ENCODE assay signal across 16 cellular contexts in the genomic region with DNA sequence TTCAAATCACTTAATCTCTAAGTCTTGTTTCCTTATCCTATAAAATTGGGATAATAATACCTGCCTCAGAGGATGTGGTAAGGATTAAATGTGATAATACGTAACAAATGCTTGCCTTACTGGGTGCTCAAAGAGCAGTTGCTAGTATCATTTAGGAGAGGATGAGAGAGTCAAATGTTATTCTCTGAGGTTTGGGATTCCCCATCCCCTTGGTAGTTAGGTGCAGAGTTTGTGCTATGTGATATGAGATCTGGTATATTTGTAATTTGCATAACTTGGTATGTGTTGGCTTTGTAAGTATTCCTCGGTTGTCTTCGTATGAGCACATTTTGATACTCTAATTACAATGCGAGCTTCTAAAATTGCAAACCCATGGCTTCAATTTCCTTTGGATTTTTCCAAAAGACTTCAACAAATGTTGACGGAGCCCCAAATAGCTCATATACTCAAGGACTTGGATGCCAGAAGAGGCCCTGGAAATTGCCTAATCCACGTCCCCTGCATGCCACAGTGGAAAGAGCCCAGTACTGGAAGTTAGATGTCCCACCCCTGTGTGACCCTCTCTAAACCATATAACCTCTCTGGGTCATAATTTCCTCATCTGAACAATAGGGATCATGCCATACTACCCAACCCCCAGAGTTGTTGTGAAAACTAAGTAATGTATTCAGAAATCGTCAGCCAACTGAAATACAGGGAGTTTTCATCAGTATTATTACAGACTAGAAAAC.
DNase-seq lines count a peak whose midpoint lies in the region; ATAC-seq, FAIRE-seq and TF ChIP-seq lines count a peak whose summit lies in the region.
"Had no signal": no experiment of that assay in that cellular context is flagged by ENCODE, and none has a peak within 500 bp of the region (broad histone marks: within the 10 kb centered on the region; RNA-seq: fewer than 3 reads in every experiment).

No MANE protein-coding gene starts in this region.

- DNase-seq in GM12892 (ENCODE audit: insufficient read length) (no peak), cardiac fibroblast (ENCODE audit: low read depth in 2 of 2) (peak; percentile 59 to 90), lung microvascular endothelial cell (ENCODE audit: low read depth in 2 of 2) (peak; percentile 71 to 90), hepatic stellate cell (ENCODE audit: low spot score) (no peak)
- DNase-seq in activated CD8-positive, alpha-beta memory T cell treated with anti-CD3 and anti-CD28 coated beads, Interleukin-2, amount 10 ng/mL, durations not matched to agents 7 days and 5 days: no peak
- DNase-seq: activated CD4-positive, alpha-beta T cell treated with anti-CD3 and anti-CD28 coated beads for 36 hours; effector memory CD4-positive, alpha-beta T cell; hypothalamus; mesendoderm; MM.1S; NCI-H2171; pancreas had no signal

- no peak overlapping the region for H3K27ac Mint-ChIP-seq in activated CD8-positive, alpha-beta memory T cell treated with anti-CD3 and anti-CD28 coated beads, Interleukin-2, amount 10 ng/mL, durations not matched to agents 7 days and 5 days
- H3K27ac Mint-ChIP-seq: activated CD4-positive, alpha-beta T cell treated with anti-CD3 and anti-CD28 coated beads for 36 hours had no signal

- TF ChIP-seq POLR2A in GM12892 (IDR thresholded peaks at IDR 0.05; ENCODE audit: low read depth, low read length): no peak

- H3K4me1 Mint-ChIP-seq in activated CD8-positive, alpha-beta memory T cell treated with anti-CD3 and anti-CD28 coated beads, Interleukin-2, amount 10 ng/mL, durations not matched to agents 7 days and 5 days: no peaks in the 10 kb centered on the region
- H3K4me1 Mint-ChIP-seq: activated CD4-positive, alpha-beta T cell treated with anti-CD3 and anti-CD28 coated beads for 36 hours had no signal

- CTCF ChIA-PET in activated CD8-positive, alpha-beta memory T cell treated with anti-CD3 and anti-CD28 coated beads, Interleukin-2, amount 10 ng/mL, durations not matched to agents 7 days and 5 days (lab: Charles Lee): no interaction called here

- FAIRE-seq in GM12892 (lab: Jason Lieb, UNC): peak; percentile 61
- FAIRE-seq: GM12891, pancreas had no signal

- no peak overlapping the region for H3K4me3 Mint-ChIP-seq in activated CD8-positive, alpha-beta memory T cell treated with anti-CD3 and anti-CD28 coated beads, Interleukin-2, amount 10 ng/mL, durations not matched to agents 7 days and 5 days
- H3K4me3 Mint-ChIP-seq: activated CD4-positive, alpha-beta T cell treated with anti-CD3 and anti-CD28 coated beads for 36 hours had no signal

- ATAC-seq in GM21529 (IDR thresholded peaks at IDR 0.05; ENCODE audit: unreplicated experiment) (peak; percentile 75), HG03139 (IDR thresholded peaks at IDR 0.05; ENCODE audit: unreplicated experiment) (no peak), HG03135 (IDR thresholded peaks at IDR 0.05; ENCODE audit: unreplicated experiment) (no peak)
- no peak for ATAC-seq in activated CD8-positive, alpha-beta memory T cell treated with anti-CD3 and anti-CD28 coated beads, Interleukin-2, amount 10 ng/mL, durations not matched to agents 7 days and 5 days
- ATAC-seq: activated CD4-positive, alpha-beta T cell treated with anti-CD3 and anti-CD28 coated beads for 36 hours had no signal

- no peaks in the 10 kb centered on the region for H3K36me3 Mint-ChIP-seq in activated CD8-positive, alpha-beta memory T cell treated with anti-CD3 and anti-CD28 coated beads, Interleukin-2, amount 10 ng/mL, durations not matched to agents 7 days and 5 days

- H3K4me3 ChIP-seq in cardiac fibroblast (replicated peaks in 1 of 2; ENCODE audit: low read depth in 2 of 2, low read length in 2 of 2): no peak overlapping the region
- H3K4me3 ChIP-seq: pancreas had no signal

- no peak for TF ChIP-seq CTCF in cardiac fibroblast (IDR thresholded peaks at IDR 0.05; ENCODE audit: low read depth, low read length)

- H3K9me3 Mint-ChIP-seq in activated CD8-positive, alpha-beta memory T cell treated with anti-CD3 and anti-CD28 coated beads, Interleukin-2, amount 10 ng/mL, durations not matched to agents 7 days and 5 days (ENCODE audit: low read depth): no peaks in the 10 kb centered on the region

- peaks cover 32% of the 10 kb centered on the region for H3K27me3 Mint-ChIP-seq in activated CD8-positive, alpha-beta memory T cell treated with anti-CD3 and anti-CD28 coated beads, Interleukin-2, amount 10 ng/mL, durations not matched to agents 7 days and 5 days

Comparison
In these comparisons a context has a peak if more than half of its experiments do, and no peak if none do; other contexts are left out.
1. DNase-seq: peak in cardiac fibroblast (2 of 2) and lung microvascular endothelial cell (2 of 2); none in GM12892 (single experiment), activated CD8-positive, alpha-beta memory T cell treated with anti-CD3 and anti-CD28 coated beads, Interleukin-2, amount 10 ng/mL, durations not matched to agents 7 days and 5 days (single experiment) and hepatic stellate cell (single experiment).